ENCODE assay signal across 8 cellular contexts in the genomic region with DNA sequence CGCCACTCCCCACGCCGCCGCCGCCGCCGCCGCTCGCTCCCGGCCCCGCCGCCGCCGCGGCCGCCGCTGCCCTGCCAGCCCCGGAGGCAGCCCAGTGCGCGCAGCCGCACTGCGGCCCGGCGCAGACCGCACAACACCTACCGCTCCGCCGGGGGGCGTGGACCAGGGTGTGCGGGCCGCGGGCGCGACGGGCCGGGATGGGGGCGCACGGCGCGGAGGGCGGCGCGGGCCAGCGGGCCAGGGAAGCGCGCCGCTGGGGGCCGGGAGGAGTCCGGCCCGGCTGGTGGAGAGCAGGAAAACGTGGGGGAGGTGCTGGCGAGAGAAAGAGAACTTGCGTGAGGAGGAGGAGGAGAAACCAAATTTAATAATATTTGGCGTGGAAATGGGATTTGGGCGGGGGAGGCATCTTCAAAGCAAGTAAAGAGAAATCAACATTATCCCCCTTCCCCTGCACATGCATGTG. TPM values are rescaled to one million over a fixed set of nuclear protein-coding genes. Genes with fewer than 3 reads are reported as not detected.
DNase-seq lines count a peak whose midpoint lies in the region; ATAC-seq and TF ChIP-seq lines count a peak whose summit lies in the region.

Gene RFX7 (minus strand): TSS at position 106 of the 463 bp plus-strand sequence. CDS start 594 bp downstream, outside the sequence.

- DNase-seq in NCI-H146 treated with DMSO at 0.1 percent for 48 hours (lab: John Stamatoyannopoulos, UW; ENCODE audit: unreplicated experiment) = peak; percentile 25
- peak; percentile 64 to 81 for DNase-seq in cardiac fibroblast (ENCODE audit: low read depth in 2 of 2)
- peak; percentile 73 for DNase-seq in iris pigment epithelial cell (ENCODE audit: low read depth)
- peak; percentile 94 for DNase-seq in spleen
- DNase-seq in GM19240 (ENCODE audit: insufficient read length, low spot score) = no peak

- peaks cover 26 to 69% (median 53%) of the 10 kb centered on the region in 6 donors for H3K4me1 ChIP-seq in spleen

- no peaks in the 10 kb centered on the region for H3K27me3 ChIP-seq in spleen (replicated peaks in 1 of 7)

- H3K4me3 ChIP-seq in GM12875 (ENCODE audit: low read depth, low read length) = peak within 1 kb of the TSS; percentile 87
- H3K4me3 ChIP-seq in WI38 (ENCODE audit: low read depth, low read length) = peak within 1 kb of the TSS; percentile 86
- peak within 1 kb of the TSS; percentile 68 to 70 for H3K4me3 ChIP-seq in cardiac fibroblast (replicated peaks in 1 of 2; ENCODE audit: low read depth in 2 of 2, low read length in 2 of 2)
- H3K4me3 ChIP-seq in spleen = peak within 1 kb of the TSS; percentile 57 to 93 (median 70)

- TF ChIP-seq POLR2A in spleen (IDR thresholded peaks at IDR 0.05) = no peak

- H3K36me3 ChIP-seq in spleen = no peaks in the 10 kb centered on the region

- intact Hi-C loops in spleen (cut with DNase I; ENCODE audit: low total_unique reads) = no loop called here

- no peaks in the 10 kb centered on the region for H3K9me3 ChIP-seq in spleen

- peak within 1 kb of the TSS; percentile 83 to 93 (median 92) for H3K27ac ChIP-seq in spleen

- WGBS in spleen, 5 donors = 0 to 1% (median 1%) methylated on average over 31 to 55 of the region's 55 CpGs

- TF ChIP-seq CTCF in GM12875 (IDR thresholded peaks at IDR 0.05; ENCODE audit: borderline replicate concordance, insufficient read depth, low read depth, low read length) (0 out of 2 replicates have a peak, but pooled peaks have one; percentile 4), WI38 (IDR thresholded peaks at IDR 0.05; ENCODE audit: low read depth, low read length) (no peak), cardiac fibroblast (IDR thresholded peaks at IDR 0.05; ENCODE audit: low read depth, low read length) (no peak), spleen (IDR thresholded peaks at IDR 0.05 in 8 of 11, conservative IDR thresholded peaks at IDR 0.05 in 3 of 11) (peak in 1 of 11 experiments; percentile 8)

- peak; percentile 51 for ATAC-seq in HG02588 (IDR thresholded peaks at IDR 0.05; ENCODE audit: unreplicated experiment)

RNA-seq across cellular contexts. Expression of gene RFX7, which starts in this region (rescaled TPM):
- 10 to 100 TPM; 19.0 to 30.2 (median 24.8) TPM for total RNA-seq in spleen
- polyA plus RNA-seq in spleen = 1 to 10 TPM; 2.7 to 3.7 (median 3.5) TPM
